1 cellular context compared by ENCODE assay signal in genomic region chr1:169090308-169090899, GRCh38.
TF ChIP-seq lines count a peak whose summit lies in the region.

No MANE protein-coding gene starts in this region.

TF ChIP-seq in K562, 482 proteins besides CTCF, POLR2A, EP300 and RAD21 (continued from another document):
- TF ChIP-seq ZNF740 (CRISPR knock-in tag; IDR thresholded peaks at IDR 0.05): no peak
- no peak for TF ChIP-seq ZNF740 (tag; IDR thresholded peaks at IDR 0.05)
- TF ChIP-seq U2AF2 (optimal IDR thresholded peaks at IDR 0.05; ENCODE audit: low read depth, low read length): no peak
TF ChIP-seq in K562: peak in this region for 1.
